8 cellular contexts compared by ENCODE assay signal in the genomic region with DNA sequence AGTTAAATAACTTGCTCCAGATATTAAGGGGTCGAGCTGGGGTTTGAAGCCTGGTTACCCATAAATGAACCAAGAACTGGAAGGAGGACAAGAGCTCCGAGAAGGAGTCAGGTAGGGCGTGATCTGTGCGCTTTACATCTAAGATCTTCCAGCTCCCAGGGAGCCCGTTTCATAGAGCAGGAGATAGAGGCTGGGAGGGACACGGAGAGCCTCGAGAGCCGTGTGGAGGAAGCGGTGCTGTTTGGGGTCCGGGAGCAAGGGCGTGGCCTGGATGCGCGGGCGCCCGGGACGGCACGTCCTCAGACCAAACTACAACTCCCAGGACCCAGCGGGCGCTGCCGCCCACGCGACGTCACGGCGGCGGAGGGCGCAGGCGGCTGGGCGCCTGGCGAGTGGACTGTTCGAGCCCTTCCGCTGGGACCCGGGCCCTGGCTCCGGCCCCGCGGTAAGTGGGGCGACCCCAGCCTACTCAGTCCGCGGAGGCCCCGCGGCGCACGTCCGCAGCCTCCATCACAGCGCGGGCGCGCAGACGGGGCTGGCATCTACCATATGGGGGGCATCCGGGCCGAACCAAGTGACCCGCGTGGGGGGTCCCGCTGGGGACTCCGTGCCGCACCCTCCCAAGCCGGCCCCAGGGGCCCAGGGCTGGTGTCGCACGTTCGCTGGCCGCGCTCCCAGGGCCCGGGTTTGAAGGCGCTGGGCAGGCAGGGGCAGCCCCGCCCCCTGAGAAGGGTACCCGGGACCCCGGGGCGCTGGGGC. TPM values are rescaled to one million over a fixed set of nuclear protein-coding genes. Genes with fewer than 3 reads are reported as not detected.
DNase-seq lines count a peak whose midpoint lies in the region; ATAC-seq and TF ChIP-seq lines count a peak whose summit lies in the region.

A gene (plus strand): TSS at position 352 of the 759 bp plus-strand sequence. CDS start 838 bp downstream, outside the sequence.

- no peaks in the 10 kb centered on the region for H3K27me3 ChIP-seq in CD8-positive, alpha-beta memory T cell (ENCODE audit: insufficient read depth, low read length, poor library complexity, severe bottlenecking)
- H3K27me3 ChIP-seq in OCI-LY1 (ENCODE audit: insufficient read depth, low read length) (no peaks in the 10 kb centered on the region), mononuclear cell (ENCODE audit: insufficient read depth, low read length) (no peaks in the 10 kb centered on the region)

- ATAC-seq in GM19397 (IDR thresholded peaks at IDR 0.05; ENCODE audit: unreplicated experiment) (peak; percentile 85), HG03565 (IDR thresholded peaks at IDR 0.05; ENCODE audit: unreplicated experiment) (peak; percentile 77)

- TF ChIP-seq CTCF in OCI-LY1 (IDR thresholded peaks at IDR 0.05; ENCODE audit: low read length) (no peak), epithelial cell of esophagus (IDR thresholded peaks at IDR 0.05; ENCODE audit: insufficient read depth, low read depth, low read length, missing control alignments) (no peak)

- no peaks in the 10 kb centered on the region for H3K9me2 ChIP-seq in OCI-LY1 (ENCODE audit: low read depth, low read length)

- H3K4me1 ChIP-seq in CD8-positive, alpha-beta memory T cell (ENCODE audit: insufficient read depth, low read length) = peaks cover 11% of the 10 kb centered on the region
- H3K4me1 ChIP-seq in OCI-LY1 (ENCODE audit: insufficient read depth, low read length, severe bottlenecking) = peaks cover 25% of the 10 kb centered on the region
- peaks cover 36% of the 10 kb centered on the region for H3K4me1 ChIP-seq in mononuclear cell (ENCODE audit: insufficient read depth, low read length)

- no peaks in the 10 kb centered on the region for H3K27me3 Mint-ChIP-seq in CD8-positive, alpha-beta memory T cell

- H3K4me2 ChIP-seq in OCI-LY1 (ENCODE audit: low read length) = peak within 1 kb of the TSS; percentile 94

- POLR2A ChIA-PET in CD8-positive, alpha-beta memory T cell (lab: Charles Lee) = interaction anchor here (1.1 to 2.6 kb wide), 2 partner anchors 9 to 72 kb away, joined by 3 to 12 read pairs; a partner anchor contains a TSS

- peak; percentile 43 to 68 (median 49) for DNase-seq in CD8-positive, alpha-beta memory T cell
- DNase-seq in activated T-cell treated with anti-CD3 and anti-CD28 coated beads for 24 hours (ENCODE audit: low read depth) (peak; percentile 65), epithelial cell of esophagus (ENCODE audit: low read depth) (peak; percentile 69)
- peak; percentile 33 to 38 for DNase-seq in stimulated activated CD8-positive, alpha-beta memory T cell treated with anti-CD3 and anti-CD28 coated beads, Interleukin-4, amount 100 ng/mL, for 4 hours (ENCODE audit: low read depth in 2 of 2, low spot score in 1 of 2)

- no peaks in the 10 kb centered on the region for H3K9me3 Mint-ChIP-seq in CD8-positive, alpha-beta memory T cell

- H3K4me3 Mint-ChIP-seq in CD8-positive, alpha-beta memory T cell = peak within 1 kb of the TSS; percentile 80 to 94 (median 84)

- H3K27ac Mint-ChIP-seq in CD8-positive, alpha-beta memory T cell = peak within 1 kb of the TSS; percentile 51 to 99 (median 85)

- H3K36me3 Mint-ChIP-seq in CD8-positive, alpha-beta memory T cell = peaks cover 0 to 34% (median 0%) of the 10 kb centered on the region in 3 donors

- H3K4me1 Mint-ChIP-seq in CD8-positive, alpha-beta memory T cell = peaks cover 16 to 21% (median 17%) of the 10 kb centered on the region in 3 donors

- peak within 1 kb of the TSS; percentile 68 for H3K4me3 ChIP-seq in CD8-positive, alpha-beta memory T cell (ENCODE audit: low read length)
- peak within 1 kb of the TSS; percentile 95 for H3K4me3 ChIP-seq in OCI-LY1 (ENCODE audit: low read depth, low read length, poor library complexity, severe bottlenecking)
- peak within 1 kb of the TSS; percentile 73 for H3K4me3 ChIP-seq in epithelial cell of esophagus (ENCODE audit: low read length)
- H3K4me3 ChIP-seq in mononuclear cell (ENCODE audit: low read length) = peak within 1 kb of the TSS; percentile 82

- H3K9ac ChIP-seq in OCI-LY1 (ENCODE audit: low read length) = peak within 1 kb of the TSS; percentile 95

- H3K36me3 ChIP-seq in CD8-positive, alpha-beta memory T cell (ENCODE audit: insufficient read depth, low read length) = no peaks in the 10 kb centered on the region
- peaks cover 34% of the 10 kb centered on the region for H3K36me3 ChIP-seq in OCI-LY1 (ENCODE audit: insufficient read depth, low read length)

- H3F3A ChIP-seq in OCI-LY1 (ENCODE audit: insufficient read depth, low read length) = peaks cover 5% of the 10 kb centered on the region

- CTCF ChIA-PET in CD8-positive, alpha-beta memory T cell (lab: Charles Lee) = interaction anchor here (0.9 to 1.7 kb wide), 3 partner anchors 15 to 124 kb away, joined by 3 to 4 read pairs (median 3); no protein-coding TSS in a partner anchor

- H3K9me3 ChIP-seq in CD8-positive, alpha-beta memory T cell (ENCODE audit: low read length) = no peaks in the 10 kb centered on the region
- no peaks in the 10 kb centered on the region for H3K9me3 ChIP-seq in OCI-LY1 (ENCODE audit: low read length)
- H3K9me3 ChIP-seq in mononuclear cell (ENCODE audit: low read depth, low read length) = no peaks in the 10 kb centered on the region

- no peak within 1 kb of the TSS for H2AFZ ChIP-seq in OCI-LY1 (ENCODE audit: low read length)

- H4K20me1 ChIP-seq in OCI-LY1 (ENCODE audit: insufficient read depth, low read length) = no peaks in the 10 kb centered on the region

- no peaks in the 10 kb centered on the region for H3K79me2 ChIP-seq in OCI-LY1 (ENCODE audit: insufficient read depth, low read length)

- peak within 1 kb of the TSS; percentile 75 for H3K27ac ChIP-seq in CD8-positive, alpha-beta memory T cell (ENCODE audit: low read depth, low read length)
- H3K27ac ChIP-seq in OCI-LY1 (ENCODE audit: low read depth, low read length, poor library complexity, severe bottlenecking) = peak within 1 kb of the TSS; percentile 64

RNA-seq across cellular contexts. Expression of the gene that starts here (rescaled TPM):
- 10 to 100 TPM; 40.0 to 42.5 TPM for total RNA-seq in CD8-positive, alpha-beta memory T cell
- 29.4 TPM for polyA plus RNA-seq in CD8-positive, alpha-beta memory T cell
- total RNA-seq in mononuclear cell = 11.0 TPM

Comparison
In these comparisons a context has a peak if more than half of its experiments do, and no peak if none do; other contexts are left out.
1. Peak in every context shown above with its lines: DNase-seq, ATAC-seq, H3K4me3 ChIP-seq and H3K27ac ChIP-seq.